8 cellular contexts compared by ENCODE assay signal in the genomic region with DNA sequence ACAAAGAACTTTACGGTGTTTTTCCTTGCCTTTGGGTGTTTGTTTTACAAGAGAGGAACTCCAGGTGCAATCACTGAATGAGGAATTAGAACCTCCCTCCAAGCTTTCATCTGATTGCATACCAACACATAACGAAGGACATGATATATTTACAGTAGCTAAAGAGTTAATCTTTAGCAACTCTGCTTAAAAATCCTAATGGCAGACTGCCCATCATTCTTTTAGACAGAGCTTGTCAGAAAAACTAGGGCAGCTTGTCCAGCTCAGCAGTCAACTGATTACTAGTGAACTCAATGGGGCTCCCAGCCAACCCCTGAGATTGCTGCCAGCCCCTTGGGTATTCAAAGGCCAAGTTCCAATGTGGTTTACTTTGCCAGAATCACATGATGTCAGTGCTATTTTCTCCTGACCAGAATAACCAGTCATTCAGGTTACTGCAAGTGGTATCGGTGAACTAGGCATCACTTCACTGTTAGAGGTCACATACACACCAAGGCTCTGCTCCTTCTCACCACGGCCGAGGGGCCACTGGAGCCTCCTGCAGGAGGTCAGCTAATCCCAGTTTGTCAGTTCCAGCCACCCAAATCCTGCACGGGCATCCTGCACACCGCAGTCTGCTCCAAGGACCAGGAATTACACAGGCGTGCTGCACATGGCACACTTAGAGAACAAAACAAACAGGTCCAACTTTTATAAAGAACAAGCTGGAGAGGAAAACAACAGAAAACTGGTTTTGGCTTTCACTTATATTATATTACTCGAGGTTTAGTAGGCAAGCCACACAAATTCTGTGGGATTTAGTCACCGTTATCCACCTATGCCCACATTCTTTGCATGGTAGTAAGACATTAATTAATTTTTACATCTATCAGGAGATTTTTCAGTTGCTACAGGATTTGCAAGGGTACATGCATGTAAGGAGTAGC.
DNase-seq lines count a peak whose midpoint lies in the region; ATAC-seq and TF ChIP-seq lines count a peak whose summit lies in the region.

No MANE protein-coding gene starts in this region.

- ATAC-seq in HG02642 (IDR thresholded peaks at IDR 0.05; ENCODE audit: poor library complexity, unreplicated experiment), result no peak

- peaks cover 11% of the 10 kb centered on the region for H3K4me1 ChIP-seq in endodermal cell (ENCODE audit: control insufficient read depth, insufficient read depth, low read length)

- H3K36me3 ChIP-seq in endodermal cell (ENCODE audit: control insufficient read depth, insufficient read depth, low read length), result no peaks in the 10 kb centered on the region

- H3K4me1 Mint-ChIP-seq in endodermal cell (peaks cover 19% of the 10 kb centered on the region), mesothelial cell of epicardium (peaks cover 78% of the 10 kb centered on the region), CD14-positive monocyte (no peaks in the 10 kb centered on the region)
- H3K4me1 Mint-ChIP-seq in activated naive CD8-positive, alpha-beta T cell treated with anti-CD3 and anti-CD28 coated beads for 36 hours, result no peaks in the 10 kb centered on the region

- no peaks in the 10 kb centered on the region for H3K27me3 ChIP-seq in endodermal cell (ENCODE audit: control insufficient read depth, insufficient read depth, low read length, poor library complexity, severe bottlenecking)

- no peaks in the 10 kb centered on the region for H3K9me3 ChIP-seq in endodermal cell (ENCODE audit: control insufficient read depth, low read length)

- H3K4me3 Mint-ChIP-seq in endodermal cell, result no peak overlapping the region
- H3K4me3 Mint-ChIP-seq in mesothelial cell of epicardium, result peak overlapping the region; percentile 6
- H3K4me3 Mint-ChIP-seq in activated naive CD8-positive, alpha-beta T cell treated with anti-CD3 and anti-CD28 coated beads for 36 hours, result no peak overlapping the region
- H3K4me3 Mint-ChIP-seq in CD14-positive monocyte, result no peak overlapping the region

- no peaks in the 10 kb centered on the region for H3K36me3 Mint-ChIP-seq in endodermal cell (ENCODE audit: low read depth)
- H3K36me3 Mint-ChIP-seq in mesothelial cell of epicardium, result peaks cover 13% of the 10 kb centered on the region
- no peaks in the 10 kb centered on the region for H3K36me3 Mint-ChIP-seq in activated naive CD8-positive, alpha-beta T cell treated with anti-CD3 and anti-CD28 coated beads for 36 hours
- H3K36me3 Mint-ChIP-seq in CD14-positive monocyte, result no peaks in the 10 kb centered on the region

- 76 to 86% methylated on average over 8 to 10 of the region's 10 CpGs for WGBS in endodermal cell (ENCODE audit: insufficient coverage in 1 of 2, insufficient read length in 1 of 2), 2 experiments

- H3K27ac Mint-ChIP-seq in endodermal cell (no peak overlapping the region), mesothelial cell of epicardium (peak overlapping the region; percentile 95), CD14-positive monocyte (no peak overlapping the region)
- H3K27ac Mint-ChIP-seq in activated naive CD8-positive, alpha-beta T cell treated with anti-CD3 and anti-CD28 coated beads for 36 hours, result no peak overlapping the region

- H3K9ac ChIP-seq in endodermal cell (ENCODE audit: extremely low read depth, low read length, poor library complexity, severe bottlenecking), result no peak overlapping the region

- H3K27me3 Mint-ChIP-seq in endodermal cell (ENCODE audit: insufficient read depth) (peaks cover 3% of the 10 kb centered on the region), mesothelial cell of epicardium (ENCODE audit: low read depth) (no peaks in the 10 kb centered on the region), CD14-positive monocyte (ENCODE audit: low read depth in 3 of 3) (no peaks in the 10 kb centered on the region)
- H3K27me3 Mint-ChIP-seq in activated naive CD8-positive, alpha-beta T cell treated with anti-CD3 and anti-CD28 coated beads for 36 hours, result peaks cover 13% of the 10 kb centered on the region

- no peak overlapping the region for H3K4me3 ChIP-seq in endodermal cell (ENCODE audit: low read length)

- H3K9me3 Mint-ChIP-seq in endodermal cell, result no peaks in the 10 kb centered on the region
- no peaks in the 10 kb centered on the region for H3K9me3 Mint-ChIP-seq in mesothelial cell of epicardium
- no peaks in the 10 kb centered on the region for H3K9me3 Mint-ChIP-seq in activated naive CD8-positive, alpha-beta T cell treated with anti-CD3 and anti-CD28 coated beads for 36 hours
- peaks cover 0 to 1% (median 0%) of the 10 kb centered on the region in 7 donors for H3K9me3 Mint-ChIP-seq in CD14-positive monocyte

- H3K27ac ChIP-seq in endodermal cell (ENCODE audit: low read depth, low read length), result no peak overlapping the region

- intact Hi-C loops in CD14-positive monocyte (cut with micrococcal nuclease), result no loop called here

- TF ChIP-seq CTCF in endodermal cell (conservative IDR thresholded peaks at IDR 0.05) (peak; percentile 25), mesothelial cell of epicardium (IDR thresholded peaks at IDR 0.05; ENCODE audit: unreplicated experiment) (no peak), CD14-positive monocyte (IDR thresholded peaks at IDR 0.05) (no peak)

- DNase-seq in DMS153 treated with DMSO at 0.1 percent for 48 hours (lab: John Stamatoyannopoulos, UW; ENCODE audit: unreplicated experiment), result peak; percentile 60
- peak; percentile 46 for DNase-seq in NCI-H460 (ENCODE audit: extremely low read depth, low read depth)
- DNase-seq in endodermal cell, result peak; percentile 63
- DNase-seq in mesothelial cell of epicardium (ENCODE audit: low spot score in 2 of 2, unreplicated experiment in 2 of 2), result peak in 1 of 2 experiments; percentile 49
- DNase-seq in activated naive CD8-positive, alpha-beta T cell treated with anti-CD3 and anti-CD28 coated beads for 36 hours, result no peak
- no peak for DNase-seq in AML-193 (lab: John Stamatoyannopoulos, UW)
- DNase-seq in CD14-positive monocyte (ENCODE audit: low spot score), result no peak

Comparison
In these comparisons a context has a peak if more than half of its experiments do, and no peak if none do; other contexts are left out.
1. DNase-seq: peak in DMS153 treated with DMSO at 0.1 percent for 48 hours (single experiment), NCI-H460 (single experiment) and endodermal cell (single experiment); none in activated naive CD8-positive, alpha-beta T cell treated with anti-CD3 and anti-CD28 coated beads for 36 hours (single experiment), AML-193 (0 of 2) and CD14-positive monocyte (single experiment).